8 cellular contexts compared by ENCODE assay signal in genomic region chr3:32106929-32107362, GRCh38. TPM values are rescaled to one million over a fixed set of nuclear protein-coding genes. Genes with fewer than 3 reads are reported as not detected.
DNase-seq lines count a peak whose midpoint lies in the region; ATAC-seq, FAIRE-seq and TF ChIP-seq lines count a peak whose summit lies in the region.

No MANE protein-coding gene starts in this region.

- H3K27ac ChIP-seq in Karpas-422 (ENCODE audit: low read length) (no peak overlapping the region), astrocyte (ENCODE audit: low read depth, low read length) (no peak overlapping the region)

- peaks cover 15% of the 10 kb centered on the region for H3K9me3 Mint-ChIP-seq in T-helper 2 cell treated with Interferon-gamma antibody and Interleukin-4, amounts not matched to agents 5 μg/mL and 100 μg/mL, for 36 hours
- H3K9me3 Mint-ChIP-seq in astrocyte (ENCODE audit: unreplicated experiment): peaks cover 17% of the 10 kb centered on the region
- H3K9me3 Mint-ChIP-seq in immature natural killer cell: peaks cover 5 to 11% (median 6%) of the 10 kb centered on the region in 6 donors
- H3K9me3 Mint-ChIP-seq in stimulated activated memory B cell treated with anti-CD40 and anti-IgM and Interleukin-4, amounts not matched to agents 10 μg/mL and 1 μg/mL and 100 μg/mL, for 72 hours: peaks cover 5% of the 10 kb centered on the region

- H4K20me1 ChIP-seq in Karpas-422 (ENCODE audit: insufficient read depth, low read depth, low read length) (peaks cover 16% of the 10 kb centered on the region; the same call in 1 of the 2 replicates), astrocyte (ENCODE audit: insufficient read depth, low read length) (no peaks in the 10 kb centered on the region)

- H2AFZ ChIP-seq in Karpas-422 (ENCODE audit: low read length) (peak overlapping the region; percentile 33; the same call in 1 of the 2 replicates), astrocyte (ENCODE audit: low read depth, low read length) (peak overlapping the region; percentile 82)

- no peak for ATAC-seq in stimulated activated memory B cell treated with anti-CD40 and anti-IgM and Interleukin-4, amounts not matched to agents 10 μg/mL and 1 μg/mL and 100 μg/mL, for 72 hours

- no peaks in the 10 kb centered on the region for H3K9me2 ChIP-seq in Karpas-422 (replicated peaks; ENCODE audit: insufficient read depth, low read length)

- peak overlapping the region; percentile 72 for H3K4me3 ChIP-seq in Karpas-422 (ENCODE audit: low read length)
- peak overlapping the region; percentile 64 for H3K4me3 ChIP-seq in astrocyte (ENCODE audit: insufficient read depth, low read depth, low read length)

- peak overlapping the region; percentile 95 for H3K4me3 Mint-ChIP-seq in T-helper 2 cell treated with Interferon-gamma antibody and Interleukin-4, amounts not matched to agents 5 μg/mL and 100 μg/mL, for 36 hours
- peak overlapping the region; percentile 96 for H3K4me3 Mint-ChIP-seq in astrocyte (ENCODE audit: unreplicated experiment)
- peak overlapping the region; percentile 85 to 98 (median 93) for H3K4me3 Mint-ChIP-seq in immature natural killer cell
- H3K4me3 Mint-ChIP-seq in stimulated activated memory B cell treated with anti-CD40 and anti-IgM and Interleukin-4, amounts not matched to agents 10 μg/mL and 1 μg/mL and 100 μg/mL, for 72 hours: peak overlapping the region; percentile 94

- no peaks in the 10 kb centered on the region for H3K27me3 Mint-ChIP-seq in T-helper 2 cell treated with Interferon-gamma antibody and Interleukin-4, amounts not matched to agents 5 μg/mL and 100 μg/mL, for 36 hours (ENCODE audit: low read depth)
- peaks cover 21% of the 10 kb centered on the region for H3K27me3 Mint-ChIP-seq in astrocyte (ENCODE audit: low read depth, unreplicated experiment)
- peaks cover 0 to 2% (median 2%) of the 10 kb centered on the region in 3 donors for H3K27me3 Mint-ChIP-seq in immature natural killer cell (ENCODE audit: low read depth in 3 of 3)
- H3K27me3 Mint-ChIP-seq in stimulated activated memory B cell treated with anti-CD40 and anti-IgM and Interleukin-4, amounts not matched to agents 10 μg/mL and 1 μg/mL and 100 μg/mL, for 72 hours: no peaks in the 10 kb centered on the region

- H3K27ac Mint-ChIP-seq in T-helper 2 cell treated with Interferon-gamma antibody and Interleukin-4, amounts not matched to agents 5 μg/mL and 100 μg/mL, for 36 hours: peak overlapping the region; percentile 89
- H3K27ac Mint-ChIP-seq in astrocyte (ENCODE audit: unreplicated experiment) (no peak overlapping the region), immature natural killer cell (peak overlapping the region; percentile 64 to 93 (median 80))
- H3K27ac Mint-ChIP-seq in stimulated activated memory B cell treated with anti-CD40 and anti-IgM and Interleukin-4, amounts not matched to agents 10 μg/mL and 1 μg/mL and 100 μg/mL, for 72 hours: peak overlapping the region; percentile 83

- H3K4me2 ChIP-seq in Karpas-422 (ENCODE audit: low read depth, low read length, poor library complexity, severe bottlenecking) (peak overlapping the region; percentile 75), astrocyte (ENCODE audit: low read length) (peak overlapping the region; percentile 94)

- H3K9me3 ChIP-seq in Karpas-422 (ENCODE audit: low read length) (peaks cover 2% of the 10 kb centered on the region; the same call in 1 of the 2 replicates), astrocyte (ENCODE audit: insufficient read depth, low read depth, low read length) (no peaks in the 10 kb centered on the region)

- peaks cover 27% of the 10 kb centered on the region for H3K4me1 Mint-ChIP-seq in T-helper 2 cell treated with Interferon-gamma antibody and Interleukin-4, amounts not matched to agents 5 μg/mL and 100 μg/mL, for 36 hours (ENCODE audit: low read depth)
- peaks cover 6% of the 10 kb centered on the region for H3K4me1 Mint-ChIP-seq in astrocyte (ENCODE audit: low read depth, unreplicated experiment)
- peaks cover 29 to 50% of the 10 kb centered on the region in 2 donors for H3K4me1 Mint-ChIP-seq in immature natural killer cell
- peaks cover 28% of the 10 kb centered on the region for H3K4me1 Mint-ChIP-seq in stimulated activated memory B cell treated with anti-CD40 and anti-IgM and Interleukin-4, amounts not matched to agents 10 μg/mL and 1 μg/mL and 100 μg/mL, for 72 hours

- no peaks in the 10 kb centered on the region for H3K36me3 ChIP-seq in Karpas-422 (ENCODE audit: insufficient read depth, low read length)
- H3K36me3 ChIP-seq in astrocyte (ENCODE audit: insufficient read depth, low read length): no peaks in the 10 kb centered on the region

- H3K4me1 ChIP-seq in Karpas-422 (ENCODE audit: low read length): peaks cover 14% of the 10 kb centered on the region
- peaks cover 5% of the 10 kb centered on the region for H3K4me1 ChIP-seq in astrocyte (ENCODE audit: insufficient read depth, low read length)

- H3K79me2 ChIP-seq in Karpas-422 (ENCODE audit: low read length): peaks cover 12% of the 10 kb centered on the region
- no peaks in the 10 kb centered on the region for H3K79me2 ChIP-seq in astrocyte (ENCODE audit: insufficient read depth, low read length)

- TF ChIP-seq CTCF in astrocyte (IDR thresholded peaks at IDR 0.05; ENCODE audit: insufficient read depth, low read depth, low read length): no peak

- H3K9ac ChIP-seq in Karpas-422 (ENCODE audit: low read length) (peak overlapping the region; percentile 74), astrocyte (ENCODE audit: low read length) (peak overlapping the region; percentile 60)

- FAIRE-seq in astrocyte (lab: Jason Lieb, UNC): no peak

- H3K27me3 ChIP-seq in Karpas-422 (ENCODE audit: low read length) (no peaks in the 10 kb centered on the region), astrocyte (ENCODE audit: insufficient read depth, low read length) (no peaks in the 10 kb centered on the region)

- no peak for DNase-seq in T-helper 2 cell treated with Interferon-gamma antibody and Interleukin-4, amounts not matched to agents 5 μg/mL and 100 μg/mL, for 36 hours (ENCODE audit: low spot score)
- DNase-seq in T-helper 2 cell (no peak), Karpas-422 (peak; percentile 65), astrocyte (ENCODE audit: low read depth) (no peak), immature natural killer cell (no peak), iPS-NIHi11 (ENCODE audit: low spot score) (no peak), NCI-H2227 treated with DMSO at 0.1 percent for 48 hours (lab: John Stamatoyannopoulos, UW) (no peak)

- peaks cover 9% of the 10 kb centered on the region for H3K36me3 Mint-ChIP-seq in T-helper 2 cell treated with Interferon-gamma antibody and Interleukin-4, amounts not matched to agents 5 μg/mL and 100 μg/mL, for 36 hours (ENCODE audit: low read depth)
- H3K36me3 Mint-ChIP-seq in astrocyte (ENCODE audit: low read depth, unreplicated experiment): no peaks in the 10 kb centered on the region
- H3K36me3 Mint-ChIP-seq in immature natural killer cell: peaks cover 0 to 9% (median 4%) of the 10 kb centered on the region in 3 donors
- H3K36me3 Mint-ChIP-seq in stimulated activated memory B cell treated with anti-CD40 and anti-IgM and Interleukin-4, amounts not matched to agents 10 μg/mL and 1 μg/mL and 100 μg/mL, for 72 hours: peaks cover 5% of the 10 kb centered on the region

RNA-seq across cellular contexts. Expression of gene GPD1L, which starts 0.5 kb away (rescaled TPM):
- 13.5 and 20.0 TPM in 2 replicates for total RNA-seq in Karpas-422 (2014; rRNA removed; shearing (Covaris generic); ENCODE audit: low replicate concordance)
- total RNA-seq in astrocyte: 11.0 and 11.2 TPM in 2 replicates
- polyA plus RNA-seq in immature natural killer cell: 10 to 100 TPM in 2 of 3 donors, 1 to 10 TPM in 1; 9.0 to 22.4 (median 20.8) TPM
